ENCODE assay signal across 19 cellular contexts in genomic region chr9:116320180-116320799, GRCh38.
"Had no signal": no experiment of that assay in that cellular context is flagged by ENCODE, and none has a peak within 500 bp of the region (broad histone marks: within the 10 kb centered on the region; RNA-seq: fewer than 3 reads in every experiment).

No MANE protein-coding gene starts in this region.

- H3K36me3 Mint-ChIP-seq: activated naive CD8-positive, alpha-beta T cell treated with anti-CD3 and anti-CD28 coated beads for 36 hours; natural killer cell treated with Interleukin-12 subunit alpha and Interleukin-12 subunit beta and Interleukin-15 and Interleukin-18, amount 100 ng/mL, for 72 hours had no signal

- H3K27ac ChIP-seq: gastroesophageal sphincter, stomach, thyroid gland had no signal

- H3K4me1 ChIP-seq: thyroid gland had no signal

- H3K9me3 Mint-ChIP-seq: activated naive CD8-positive, alpha-beta T cell treated with anti-CD3 and anti-CD28 coated beads for 36 hours; activated T-cell treated with anti-CD3 and anti-CD28 coated beads, Interleukin-2, amount 50 U/mL, for 4 hours had no signal

- H3K4me3 Mint-ChIP-seq: activated naive CD8-positive, alpha-beta T cell treated with anti-CD3 and anti-CD28 coated beads for 36 hours; activated T-cell treated with anti-CD3 and anti-CD28 coated beads, Interleukin-2, amount 50 U/mL, for 4 hours; natural killer cell treated with Interleukin-12 subunit alpha and Interleukin-12 subunit beta and Interleukin-15 and Interleukin-18, amount 100 ng/mL, for 72 hours; T-helper 17 cell had no signal

- H3K9me3 ChIP-seq: gastroesophageal sphincter, stomach, thyroid gland, uterus had no signal

- H3K36me3 ChIP-seq: gastroesophageal sphincter, stomach, thyroid gland, uterus had no signal

- H3K4me1 Mint-ChIP-seq: activated naive CD8-positive, alpha-beta T cell treated with anti-CD3 and anti-CD28 coated beads for 36 hours; T-helper 17 cell had no signal

- H3K4me3 ChIP-seq: gastroesophageal sphincter, stomach, thyroid gland, uterus had no signal

- H3K27me3 ChIP-seq: gastroesophageal sphincter, stomach, thyroid gland, uterus had no signal

- H3K27ac Mint-ChIP-seq: activated naive CD8-positive, alpha-beta T cell treated with anti-CD3 and anti-CD28 coated beads for 36 hours; natural killer cell treated with Interleukin-12 subunit alpha and Interleukin-12 subunit beta and Interleukin-15 and Interleukin-18, amount 100 ng/mL, for 72 hours; T-helper 17 cell had no signal

- FAIRE-seq: bronchial epithelial cell, colon, endothelial cell of umbilical vein, TTC549 had no signal

- ATAC-seq: activated CD4-positive, CD25-positive, alpha-beta regulatory T cell treated with anti-CD3 and anti-CD28 coated beads, Interleukin-2, amount 50 U/mL, for 24 hours; activated T-cell treated with anti-CD3 and anti-CD28 coated beads, Interleukin-2, amount 50 U/mL, for 4 hours; gastroesophageal sphincter; natural killer cell treated with Interleukin-12 subunit alpha and Interleukin-12 subunit beta and Interleukin-15 and Interleukin-18, amount 100 ng/mL, for 72 hours; T-helper 17 cell had no signal

- DNase-seq: activated CD4-positive, alpha-beta T cell treated with anti-CD3 and anti-CD28 coated beads, Interleukin-2, amount 50 U/mL, for 4 hours; activated gamma-delta T cell; activated naive CD8-positive, alpha-beta T cell treated with anti-CD3 and anti-CD28 coated beads for 36 hours; activated T-cell treated with anti-CD3 and anti-CD28 coated beads, Interleukin-2, amount 50 U/mL, for 4 hours; aorta; occipital lobe; stimulated activated CD4-positive, alpha-beta T cell treated with anti-CD3 and anti-CD28 coated beads, Interleukin-15, amount 100 ng/mL, for 24 hours; stimulated activated CD4-positive, alpha-beta T cell treated with anti-CD3 and anti-CD28 coated beads, Interleukin-4, amount 100 ng/mL, for 24 hours; stomach; T-helper 17 cell; thyroid gland; uterus had no signal

- H3K27me3 Mint-ChIP-seq: natural killer cell treated with Interleukin-12 subunit alpha and Interleukin-12 subunit beta and Interleukin-15 and Interleukin-18, amount 100 ng/mL, for 72 hours had no signal
